In the genomic region with DNA sequence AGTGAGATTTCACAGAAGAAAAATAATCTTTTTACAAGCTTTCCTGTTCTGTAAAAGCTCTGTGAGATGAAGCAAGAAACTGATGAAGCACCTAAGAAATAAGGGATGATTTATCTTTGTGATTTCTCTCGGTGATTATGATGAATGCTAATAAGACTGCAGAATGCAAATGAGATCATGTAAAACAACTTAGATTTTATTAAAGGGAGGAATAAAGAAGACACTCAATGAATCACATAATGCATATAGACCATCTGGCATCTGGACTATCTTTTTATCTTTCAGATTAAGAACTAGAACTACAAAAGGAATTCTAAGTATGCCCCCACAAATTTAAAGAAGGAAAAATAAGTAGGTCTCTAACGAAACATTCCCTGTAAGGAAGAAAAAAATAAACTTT, we compare ENCODE assay signal across 8 cellular contexts.
"Had no signal": no experiment of that assay in that cellular context is flagged by ENCODE, and none has a peak within 500 bp of the region (broad histone marks: within the 10 kb centered on the region; RNA-seq: fewer than 3 reads in every experiment).

No MANE protein-coding gene starts in this region.

- H3K4me3 ChIP-seq: GM23338, K562 had no signal

- ATAC-seq: GM23338, K562 had no signal

- H2AFZ ChIP-seq: GM23338 had no signal

- H3K4me2 ChIP-seq: GM23338 had no signal

- FAIRE-seq: H1, H54, HTR-8/SVneo, K562 had no signal

- DNase-seq: H9, HCEC 1CT, IMR-90 had no signal
